In genomic region chr6:42404494-42404893, GRCh38 we compare ENCODE assay signal across 8 cellular contexts. TPM values are rescaled to one million over a fixed set of nuclear protein-coding genes. Genes with fewer than 3 reads are reported as not detected.
A peak's percentile ranks its signal among the peaks of the same experiment; 100 is the strongest.
DNase-seq lines count a peak whose midpoint lies in the region; ATAC-seq and TF ChIP-seq lines count a peak whose summit lies in the region.

No MANE protein-coding gene starts in this region.

- ATAC-seq in central memory CD8-positive, alpha-beta T cell (replicated peaks; ENCODE audit: extremely low read depth, poor library complexity, severe bottlenecking) = peak; percentile 76

- no peaks in the 10 kb centered on the region for H3K9me3 ChIP-seq in PC-9 (ENCODE audit: insufficient read depth, low read depth)
- H3K9me3 ChIP-seq in mucosa of stomach (ENCODE audit: control insufficient read depth, low read length) = no peaks in the 10 kb centered on the region
- no peaks in the 10 kb centered on the region for H3K9me3 ChIP-seq in SJCRH30 (replicated peaks)

- H2AFZ ChIP-seq in PC-9 = no peak overlapping the region; the same call in 1 of the 2 replicates

- H3K36me3 ChIP-seq in PC-9 (ENCODE audit: low read depth) (no peaks in the 10 kb centered on the region), mucosa of stomach (ENCODE audit: control insufficient read depth, insufficient read depth, low read length) (no peaks in the 10 kb centered on the region), SJCRH30 (no peaks in the 10 kb centered on the region)

- peaks cover 5% of the 10 kb centered on the region for H3K36me3 Mint-ChIP-seq in central memory CD8-positive, alpha-beta T cell (ENCODE audit: insufficient read depth)

- H3K27me3 Mint-ChIP-seq in central memory CD8-positive, alpha-beta T cell = no peaks in the 10 kb centered on the region

- H3K4me1 ChIP-seq in PC-9 (replicated peaks; ENCODE audit: insufficient read depth) = peaks cover 58% of the 10 kb centered on the region
- H3K4me1 ChIP-seq in mucosa of stomach (ENCODE audit: control insufficient read depth, insufficient read depth, low read length) = peaks cover 67% of the 10 kb centered on the region
- 0 out of 2 replicates have a peak, but pooled peaks cover 4% of the 10 kb centered on the region for H3K4me1 ChIP-seq in SJCRH30

- POLR2A ChIA-PET in PC-9 (lab: Charles Lee; ENCODE audit: unreplicated experiment) = interaction anchor here (0.6 kb wide), 3 partner anchors 104 to 871 kb away, joined by 4 to 13 read pairs (median 11); no protein-coding TSS in a partner anchor

- H3K79me2 ChIP-seq in PC-9 (ENCODE audit: low read depth) = peaks cover 73% of the 10 kb centered on the region

- peaks cover 75% of the 10 kb centered on the region for H3K4me1 Mint-ChIP-seq in central memory CD8-positive, alpha-beta T cell

- intact Hi-C loops in PC-9 (cut with micrococcal nuclease; ENCODE audit: unreplicated experiment) = loop anchor here (1.0 to 5.0 kb wide), 4 partner anchors 88 to 178 kb away; no protein-coding TSS in a partner anchor

- H3K27me3 ChIP-seq in PC-9 (ENCODE audit: insufficient read depth, low read depth) (no peaks in the 10 kb centered on the region), mucosa of stomach (ENCODE audit: control insufficient read depth, insufficient read depth, low read length) (no peaks in the 10 kb centered on the region), SJCRH30 (no peaks in the 10 kb centered on the region)

- no TSS peak for BruUV-seq in PC-9 (replicated peaks; lab: Mats Ljungman, UMichigan)

- peak overlapping the region; percentile 37 for H3K9ac ChIP-seq in mucosa of stomach (ENCODE audit: low read length)

- H3K4me2 ChIP-seq in PC-9 = peak overlapping the region; percentile 75

- DNase-seq in CMK (ENCODE audit: low read depth) (peak; percentile 21), PC-9 (peak; percentile 78 to 94), SJCRH30 (no peak), NCI-H1694 (lab: John Stamatoyannopoulos, UW) (no peak), C1 segment of cervical spinal cord (lab: John Stamatoyannopoulos, UW) (no peak), NCI-H510A (lab: John Stamatoyannopoulos, UW) (no peak)
- no peak for DNase-seq in central memory CD8-positive, alpha-beta T cell (ENCODE audit: low spot score in 2 of 2)

- peak overlapping the region; percentile 72 for H3K4me3 Mint-ChIP-seq in central memory CD8-positive, alpha-beta T cell

- H3K9me2 ChIP-seq in PC-9 (ENCODE audit: insufficient read depth) = no peaks in the 10 kb centered on the region

- H3K9me3 Mint-ChIP-seq in central memory CD8-positive, alpha-beta T cell = no peaks in the 10 kb centered on the region

- no peak for TF ChIP-seq CTCF in PC-9 (conservative IDR thresholded peaks at IDR 0.05)

- H3K4me3 ChIP-seq in PC-9 (peak overlapping the region; percentile 30; the same call in 1 of the 2 replicates), mucosa of stomach (ENCODE audit: low read length) (no peak overlapping the region), SJCRH30 (no peak overlapping the region)

- CTCF ChIA-PET in PC-9 (lab: Charles Lee) = interaction anchor here (1.0 kb wide), 1 partner anchor 143 kb away, joined by 4 read pairs; no protein-coding TSS in a partner anchor

- H3K27ac Mint-ChIP-seq in central memory CD8-positive, alpha-beta T cell (ENCODE audit: low read depth) = peak overlapping the region; percentile 86

- H4K20me1 ChIP-seq in PC-9 (ENCODE audit: insufficient read depth) = no peaks in the 10 kb centered on the region

- H3F3A ChIP-seq in PC-9 (ENCODE audit: insufficient read depth, low read depth) = peaks cover 32% of the 10 kb centered on the region

- H3K27ac ChIP-seq in PC-9 = peak overlapping the region; percentile 86
- H3K27ac ChIP-seq in SJCRH30 = no peak overlapping the region

RNA-seq across cellular contexts. Expression of gene TRERF1, which starts 47.2 kb away (rescaled TPM):
- 12.3 and 14.5 TPM in 2 replicates for total RNA-seq in PC-9 (2021)
- 1.3 and 1.5 TPM in 2 replicates for total RNA-seq in SJCRH30 (2014; rRNA removed; shearing (Covaris generic))

Comparison
In these comparisons a context has a peak if more than half of its experiments do, and no peak if none do; other contexts are left out.
1. DNase-seq: peak in CMK (single experiment) and PC-9 (2 of 2); none in central memory CD8-positive, alpha-beta T cell (0 of 2), SJCRH30 (0 of 2), NCI-H1694 (single experiment), C1 segment of cervical spinal cord (0 of 14) and NCI-H510A (single experiment).